ENCODE assay signal across 14 cellular contexts in the genomic region with DNA sequence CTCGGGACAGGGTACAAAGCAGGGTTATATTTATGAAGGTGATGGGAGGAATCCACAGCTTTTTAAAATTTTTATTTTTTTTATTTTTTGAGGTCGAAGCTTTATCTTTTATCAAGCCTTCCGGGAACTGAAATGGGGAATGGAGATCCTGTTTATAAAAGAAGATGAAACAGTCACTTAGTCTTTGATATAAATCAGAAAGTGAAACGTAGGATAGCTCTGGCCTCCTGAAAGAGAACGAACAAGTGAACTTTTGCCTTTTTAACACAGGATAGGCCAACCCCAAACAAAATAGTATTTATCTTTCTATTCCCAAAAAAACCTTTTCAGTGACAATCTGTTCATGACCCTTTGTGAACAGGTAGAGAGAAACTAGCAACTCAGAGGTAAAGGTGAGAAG.
DNase-seq lines count a peak whose midpoint lies in the region; ATAC-seq and TF ChIP-seq lines count a peak whose summit lies in the region.
"Had no signal": no experiment of that assay in that cellular context is flagged by ENCODE, and none has a peak within 500 bp of the region (broad histone marks: within the 10 kb centered on the region; RNA-seq: fewer than 3 reads in every experiment).

No MANE protein-coding gene starts in this region.

- H3K9me3 ChIP-seq in CD4-positive, alpha-beta T cell (ENCODE audit: control insufficient read depth, low read length), result no peaks in the 10 kb centered on the region
- H3K9me3 ChIP-seq in CD4-positive, alpha-beta memory T cell (ENCODE audit: control insufficient read depth in 1 of 2, low read length in 2 of 2), result no peaks in the 10 kb centered on the region

- TF ChIP-seq CTCF in CD4-positive, alpha-beta T cell (IDR thresholded peaks at IDR 0.05), result no peak

- intact Hi-C loops in activated naive CD4-positive, alpha-beta T cell treated with anti-CD3 and anti-CD28 coated beads for 36 hours (cut with micrococcal nuclease), result no loop called here
- intact Hi-C loops in CD4-positive, alpha-beta T cell (cut with DNase I, micrococcal nuclease), result no loop called here
- intact Hi-C loops in CD4-positive, alpha-beta memory T cell (cut with micrococcal nuclease), result no loop called here

- no peak overlapping the region for H3K4me3 ChIP-seq in CD4-positive, alpha-beta memory T cell (ENCODE audit: low read length in 2 of 2)

- H3K27ac ChIP-seq in CD4-positive, alpha-beta T cell (ENCODE audit: low read depth, low read length), result no peak overlapping the region
- no peak overlapping the region for H3K27ac ChIP-seq in CD4-positive, alpha-beta memory T cell (ENCODE audit: low read depth, low read length)
- H3K27ac ChIP-seq: C4-2B had no signal

- CTCF ChIA-PET in activated naive CD4-positive, alpha-beta T cell treated with anti-CD3 and anti-CD28 coated beads for 36 hours (lab: Charles Lee), result no interaction called here
- CTCF ChIA-PET in CD4-positive, alpha-beta T cell (lab: Charles Lee), result interaction anchor here (1.1 kb wide), 1 partner anchor 10 kb away, joined by 3 read pairs; no protein-coding TSS in a partner anchor
- CTCF ChIA-PET in CD4-positive, alpha-beta memory T cell (lab: Charles Lee; ENCODE audit: partially characterized antibody), result no interaction called here

- no peaks in the 10 kb centered on the region for H3K36me3 ChIP-seq in CD4-positive, alpha-beta memory T cell (ENCODE audit: insufficient read depth, low read length)

- no peaks in the 10 kb centered on the region for H3K9me3 Mint-ChIP-seq in activated naive CD4-positive, alpha-beta T cell treated with anti-CD3 and anti-CD28 coated beads for 36 hours
- peaks cover 3% of the 10 kb centered on the region for H3K9me3 Mint-ChIP-seq in CD4-positive, alpha-beta T cell
- H3K9me3 Mint-ChIP-seq in CD4-positive, alpha-beta memory T cell, result peaks cover 0 to 6% (median under 1%) of the 10 kb centered on the region in 8 donors
- no peaks in the 10 kb centered on the region for H3K9me3 Mint-ChIP-seq in activated T-helper 17 cell treated with anti-CD3 and anti-CD28 coated beads, Interleukin-2, amount 50 U/mL, for 72 hours

- no peak for ATAC-seq in CD4-positive, alpha-beta T cell (ENCODE audit: poor library complexity)
- ATAC-seq in activated T-helper 17 cell treated with anti-CD3 and anti-CD28 coated beads, Interleukin-2, amount 50 U/mL, for 72 hours (replicated peaks), result no peak

- H3K36me3 Mint-ChIP-seq in activated naive CD4-positive, alpha-beta T cell treated with anti-CD3 and anti-CD28 coated beads for 36 hours (ENCODE audit: low read depth), result peaks cover 1% of the 10 kb centered on the region
- H3K36me3 Mint-ChIP-seq in CD4-positive, alpha-beta T cell (ENCODE audit: low read depth), result no peaks in the 10 kb centered on the region
- H3K36me3 Mint-ChIP-seq in CD4-positive, alpha-beta memory T cell, result no peaks in the 10 kb centered on the region
- H3K36me3 Mint-ChIP-seq in activated T-helper 17 cell treated with anti-CD3 and anti-CD28 coated beads, Interleukin-2, amount 50 U/mL, for 72 hours (ENCODE audit: low read depth), result no peaks in the 10 kb centered on the region
- H3K36me3 Mint-ChIP-seq: CD8-positive, alpha-beta memory T cell had no signal

- peaks cover 4% of the 10 kb centered on the region for H3K4me1 Mint-ChIP-seq in activated naive CD4-positive, alpha-beta T cell treated with anti-CD3 and anti-CD28 coated beads for 36 hours (ENCODE audit: low read depth)
- peaks cover 22% of the 10 kb centered on the region for H3K4me1 Mint-ChIP-seq in CD4-positive, alpha-beta T cell (ENCODE audit: low read depth)
- peaks cover 9 to 22% (median 12%) of the 10 kb centered on the region in 4 donors for H3K4me1 Mint-ChIP-seq in CD4-positive, alpha-beta memory T cell
- no peaks in the 10 kb centered on the region for H3K4me1 Mint-ChIP-seq in activated T-helper 17 cell treated with anti-CD3 and anti-CD28 coated beads, Interleukin-2, amount 50 U/mL, for 72 hours
- H3K4me1 Mint-ChIP-seq: CD8-positive, alpha-beta memory T cell; H9 had no signal

- no peak overlapping the region for H3K4me3 Mint-ChIP-seq in activated naive CD4-positive, alpha-beta T cell treated with anti-CD3 and anti-CD28 coated beads for 36 hours
- peak overlapping the region; percentile 43 for H3K4me3 Mint-ChIP-seq in CD4-positive, alpha-beta T cell
- peak overlapping the region; percentile 26 to 65 (median 44) for H3K4me3 Mint-ChIP-seq in CD4-positive, alpha-beta memory T cell
- H3K4me3 Mint-ChIP-seq in activated T-helper 17 cell treated with anti-CD3 and anti-CD28 coated beads, Interleukin-2, amount 50 U/mL, for 72 hours, result peak overlapping the region; percentile 27
- H3K4me3 Mint-ChIP-seq: CD8-positive, alpha-beta memory T cell; H9 had no signal

- DNase-seq in activated naive CD4-positive, alpha-beta T cell treated with anti-CD3 and anti-CD28 coated beads for 36 hours, result no peak
- DNase-seq in activated naive CD4-positive, alpha-beta T cell treated with anti-CD3 and anti-CD28 coated beads, Interleukin-2, amount 50 U/mL, for 16 hours, result no peak
- no peak for DNase-seq in CD4-positive, alpha-beta T cell
- peak in 1 of 5 donors; percentile 10 for DNase-seq in CD4-positive, alpha-beta memory T cell
- no peak for DNase-seq in cortex of kidney (lab: John Stamatoyannopoulos, UW)
- no peak for DNase-seq in NCI-H1417 treated with DMSO at 0.1 percent for 48 hours (lab: John Stamatoyannopoulos, UW)
- DNase-seq: ACHN; CD8-positive, alpha-beta memory T cell; COR-L47; DMS 273 treated with DMSO at 0.1 percent for 48 hours; H9; IMR-90 had no signal

- H3K27me3 ChIP-seq in CD4-positive, alpha-beta T cell (ENCODE audit: control insufficient read depth, insufficient read depth, low read length), result no peaks in the 10 kb centered on the region
- no peaks in the 10 kb centered on the region for H3K27me3 ChIP-seq in CD4-positive, alpha-beta memory T cell (ENCODE audit: insufficient read depth, low read length)

- H3K4me1 ChIP-seq in CD4-positive, alpha-beta memory T cell (ENCODE audit: insufficient read depth, low read length), result no peaks in the 10 kb centered on the region

- H3K27me3 Mint-ChIP-seq in activated naive CD4-positive, alpha-beta T cell treated with anti-CD3 and anti-CD28 coated beads for 36 hours (ENCODE audit: low read depth), result no peaks in the 10 kb centered on the region
- H3K27me3 Mint-ChIP-seq in CD4-positive, alpha-beta T cell, result no peaks in the 10 kb centered on the region
- H3K27me3 Mint-ChIP-seq in CD4-positive, alpha-beta memory T cell, result no peaks in the 10 kb centered on the region
- no peaks in the 10 kb centered on the region for H3K27me3 Mint-ChIP-seq in activated T-helper 17 cell treated with anti-CD3 and anti-CD28 coated beads, Interleukin-2, amount 50 U/mL, for 72 hours
- H3K27me3 Mint-ChIP-seq: CD8-positive, alpha-beta memory T cell had no signal

- H3K27ac Mint-ChIP-seq in activated naive CD4-positive, alpha-beta T cell treated with anti-CD3 and anti-CD28 coated beads for 36 hours, result peak overlapping the region; percentile 63
- no peak overlapping the region for H3K27ac Mint-ChIP-seq in CD4-positive, alpha-beta T cell
- H3K27ac Mint-ChIP-seq in CD4-positive, alpha-beta memory T cell, result peak overlapping the region; percentile 13 to 87 (median 61)
- no peak overlapping the region for H3K27ac Mint-ChIP-seq in activated T-helper 17 cell treated with anti-CD3 and anti-CD28 coated beads, Interleukin-2, amount 50 U/mL, for 72 hours
- H3K27ac Mint-ChIP-seq: H9 had no signal

- POLR2A ChIA-PET in CD4-positive, alpha-beta T cell (lab: Charles Lee), result interaction anchor here (1.1 kb wide), 3 partner anchors 9 to 45 kb away, joined by 3 to 5 read pairs (median 3); no protein-coding TSS in a partner anchor
- POLR2A ChIA-PET in CD4-positive, alpha-beta memory T cell (lab: Charles Lee; ENCODE audit: partially characterized antibody), result no interaction called here

Comparison
In these comparisons a context has a peak if more than half of its experiments do, and no peak if none do; other contexts are left out.
1. H3K27ac Mint-ChIP-seq: peak in activated naive CD4-positive, alpha-beta T cell treated with anti-CD3 and anti-CD28 coated beads for 36 hours (single experiment) and CD4-positive, alpha-beta memory T cell (7 of 7); none in CD4-positive, alpha-beta T cell (single experiment) and activated T-helper 17 cell treated with anti-CD3 and anti-CD28 coated beads, Interleukin-2, amount 50 U/mL, for 72 hours (single experiment).